In genomic region chr2:99854236-99854852, GRCh38 we compare ENCODE assay signal across 23 cellular contexts.
"Had no signal": no experiment of that assay in that cellular context is flagged by ENCODE, and none has a peak within 500 bp of the region (broad histone marks: within the 10 kb centered on the region; RNA-seq: fewer than 3 reads in every experiment).

No MANE protein-coding gene starts in this region.

- H3K4me1 ChIP-seq: adrenal gland, prostate gland, uterus had no signal

- H3K27me3 ChIP-seq: adrenal gland, brain microvascular endothelial cell, esophagus muscularis mucosa, heart right ventricle, neutrophil, sigmoid colon, uterus had no signal

- H3K27ac ChIP-seq: adrenal gland, brain microvascular endothelial cell, esophagus muscularis mucosa, heart right ventricle, lower lobe of right lung, neutrophil, pancreas, prostate gland, sigmoid colon, thoracic aorta, uterus had no signal

- H3K36me3 ChIP-seq: adrenal gland, brain microvascular endothelial cell, esophagus muscularis mucosa, heart right ventricle, lower lobe of right lung, neutrophil, pancreas, prostate gland, sigmoid colon, thoracic aorta, uterus had no signal

- H3K9me3 ChIP-seq: adrenal gland, esophagus muscularis mucosa, lower lobe of right lung, neutrophil, pancreas, prostate gland, thoracic aorta, uterus had no signal

- H3K4me3 ChIP-seq: adrenal gland, esophagus muscularis mucosa, heart right ventricle, lower lobe of right lung, pancreas, prostate gland, sigmoid colon, thoracic aorta, uterus had no signal

- DNase-seq: activated CD4-positive, alpha-beta T cell treated with anti-CD3 and anti-CD28 coated beads for 1 hour; activated CD4-positive, alpha-beta T cell treated with anti-CD3 and anti-CD28 coated beads, Interleukin-2, amount 50 U/mL, for 1 hour; activated CD8-positive, alpha-beta T cell treated with anti-CD3 and anti-CD28 coated beads for 36 hours; activated naive CD4-positive, alpha-beta T cell; activated T-cell treated with anti-CD3 and anti-CD28 coated beads, Interleukin-2, amount 50 U/mL, for 48 hours; adrenal gland; brain microvascular endothelial cell; effector CD4-positive, alpha-beta T cell; foreskin melanocyte; heart right ventricle; lower lobe of right lung; nephron progenitor cell; pancreas; retina; sigmoid colon; small intestine; stimulated activated CD4-positive, alpha-beta T cell treated with anti-CD3 and anti-CD28 coated beads, Interleukin-4, amount 100 ng/mL, for 24 hours; T-helper 2 cell; uterus had no signal
